Comparison of ENCODE assay signal across 28 cellular contexts in genomic region chr3:69016901-69017300, GRCh38.
"Had no signal": no experiment of that assay in that cellular context is flagged by ENCODE, and none has a peak within 500 bp of the region (broad histone marks: within the 10 kb centered on the region; RNA-seq: fewer than 3 reads in every experiment).

No MANE protein-coding gene starts in this region.

- H3K27ac Mint-ChIP-seq: activated CD4-positive, alpha-beta T cell treated with anti-CD3 and anti-CD28 coated beads for 36 hours; activated naive CD4-positive, alpha-beta T cell treated with anti-CD3 and anti-CD28 coated beads, Interleukin-2, amount 50 U/mL, for 72 hours; dendritic cell treated with granulocyte-macrophage colony-stimulating factor and Interleukin-4, amounts not matched to agents 40 ng/mL and 50 ng/mL, for 4 days; T-helper 17 cell had no signal

- H3K4me2 ChIP-seq: smooth muscle cell had no signal

- DNase-seq: activated CD4-positive, alpha-beta T cell treated with anti-CD3 and anti-CD28 coated beads for 36 hours; activated CD4-positive, alpha-beta T cell treated with anti-CD3 and anti-CD28 coated beads, Interleukin-2, amount 50 U/mL, for 4 hours; activated CD4-positive, CD25-positive, alpha-beta regulatory T cell; activated naive CD4-positive, alpha-beta T cell; activated T-cell treated with anti-CD3 and anti-CD28 coated beads for 4 hours; activated T-cell treated with anti-CD3 and anti-CD28 coated beads, Interleukin-2, amount 50 U/mL, for 72 hours; anterior cingulate cortex; effector CD4-positive, alpha-beta T cell; glutamatergic neuron; left colon; midbrain; naive thymus-derived CD4-positive, alpha-beta T cell; nucleus accumbens; psoas muscle; stimulated activated CD4-positive, alpha-beta T cell treated with anti-CD3 and anti-CD28 coated beads, Interleukin-2, amount 100 ng/mL, for 24 hours; stimulated activated naive CD4-positive, alpha-beta T cell treated with Interleukin-2 at 50 U/mL for 16 hours; T-helper 17 cell; trophoblast cell; uterus had no signal

- H3K27me3 ChIP-seq: right atrium auricular region, uterus had no signal

- H3K4me1 ChIP-seq: uterus had no signal

- H3K27me3 Mint-ChIP-seq: activated CD4-positive, alpha-beta T cell treated with anti-CD3 and anti-CD28 coated beads for 36 hours; central memory CD8-positive, alpha-beta T cell; naive thymus-derived CD4-positive, alpha-beta T cell; T-helper 17 cell had no signal

- H2AFZ ChIP-seq: parathyroid adenoma had no signal

- H3K36me3 ChIP-seq: thoracic aorta, uterus had no signal

- H3K9me3 ChIP-seq: psoas muscle, right atrium auricular region, thoracic aorta, uterus had no signal

- H3K9me3 Mint-ChIP-seq: activated naive CD4-positive, alpha-beta T cell treated with anti-CD3 and anti-CD28 coated beads, Interleukin-2, amount 50 U/mL, for 72 hours; activated T-cell treated with anti-CD3 and anti-CD28 coated beads, Interleukin-2, amount 50 U/mL, for 72 hours; central memory CD8-positive, alpha-beta T cell; dendritic cell treated with granulocyte-macrophage colony-stimulating factor and Interleukin-4, amounts not matched to agents 40 ng/mL and 50 ng/mL, for 4 days had no signal

- H3K9ac ChIP-seq: parathyroid adenoma had no signal

- FAIRE-seq: bronchial epithelial cell, frontal cortex had no signal

- H3K79me2 ChIP-seq: parathyroid adenoma had no signal

- H3K4me3 Mint-ChIP-seq: activated CD4-positive, alpha-beta T cell treated with anti-CD3 and anti-CD28 coated beads for 36 hours; activated T-cell treated with anti-CD3 and anti-CD28 coated beads, Interleukin-2, amount 50 U/mL, for 72 hours; central memory CD8-positive, alpha-beta T cell; dendritic cell treated with granulocyte-macrophage colony-stimulating factor and Interleukin-4, amounts not matched to agents 40 ng/mL and 50 ng/mL, for 4 days; naive thymus-derived CD4-positive, alpha-beta T cell had no signal

- H3K4me3 ChIP-seq: psoas muscle, right atrium auricular region, smooth muscle cell, thoracic aorta, uterus had no signal

- H3K27ac ChIP-seq: parathyroid adenoma, psoas muscle, right atrium auricular region, thoracic aorta, uterus had no signal
